31 cellular contexts compared by ENCODE assay signal in genomic region chr17:57431415-57431814, GRCh38.
"Had no signal": no experiment of that assay in that cellular context is flagged by ENCODE, and none has a peak within 500 bp of the region (broad histone marks: within the 10 kb centered on the region; RNA-seq: fewer than 3 reads in every experiment).

No MANE protein-coding gene starts in this region.

- ATAC-seq: activated CD8-positive, alpha-beta T cell treated with anti-CD3 and anti-CD28 coated beads for 36 hours; body of pancreas; left colon; stimulated activated effector memory CD8-positive, alpha-beta T cell treated with anti-CD3 and anti-CD28 coated beads, Interleukin-12 subunit alpha, Interleukin-12 subunit beta, amount 100 ng/mL, for 72 hours had no signal

- H3K4me3 Mint-ChIP-seq: activated CD4-positive, alpha-beta T cell treated with anti-CD3 and anti-CD28 coated beads, Interleukin-2, amount 10 ng/mL, durations not matched to agents 7 days and 5 days; activated CD8-positive, alpha-beta T cell treated with anti-CD3 and anti-CD28 coated beads for 36 hours; activated naive CD8-positive, alpha-beta T cell; naive B cell; neural crest cell; stimulated activated effector memory CD8-positive, alpha-beta T cell treated with anti-CD3 and anti-CD28 coated beads, Interleukin-12 subunit alpha, Interleukin-12 subunit beta, amount 100 ng/mL, for 72 hours had no signal

- H3K27ac ChIP-seq: body of pancreas, colonic mucosa, dorsolateral prefrontal cortex, parathyroid adenoma, psoas muscle, sigmoid colon, transverse colon, uterus had no signal

- H3K36me3 ChIP-seq: cardiac muscle cell, colonic mucosa, sigmoid colon, transverse colon, uterus had no signal

- H3K9ac ChIP-seq: parathyroid adenoma had no signal

- H3K9me3 ChIP-seq: body of pancreas, colonic mucosa, psoas muscle, sigmoid colon, transverse colon, uterus had no signal

- H3K27ac Mint-ChIP-seq: activated CD4-positive, alpha-beta T cell treated with anti-CD3 and anti-CD28 coated beads, Interleukin-2, amount 10 ng/mL, durations not matched to agents 7 days and 5 days; activated CD8-positive, alpha-beta T cell treated with anti-CD3 and anti-CD28 coated beads for 36 hours; activated naive CD8-positive, alpha-beta T cell; stimulated activated effector memory CD8-positive, alpha-beta T cell treated with anti-CD3 and anti-CD28 coated beads, Interleukin-12 subunit alpha, Interleukin-12 subunit beta, amount 100 ng/mL, for 72 hours had no signal

- H3K36me3 Mint-ChIP-seq: stimulated activated effector memory CD8-positive, alpha-beta T cell treated with anti-CD3 and anti-CD28 coated beads, Interleukin-12 subunit alpha, Interleukin-12 subunit beta, amount 100 ng/mL, for 72 hours had no signal

- H3K9me3 Mint-ChIP-seq: activated CD4-positive, alpha-beta T cell treated with anti-CD3 and anti-CD28 coated beads, Interleukin-2, amount 10 ng/mL, durations not matched to agents 7 days and 5 days; activated CD8-positive, alpha-beta T cell treated with anti-CD3 and anti-CD28 coated beads for 36 hours; neural crest cell; stimulated activated effector memory CD8-positive, alpha-beta T cell treated with anti-CD3 and anti-CD28 coated beads, Interleukin-12 subunit alpha, Interleukin-12 subunit beta, amount 100 ng/mL, for 72 hours had no signal

- H3K27me3 Mint-ChIP-seq: activated CD4-positive, alpha-beta T cell treated with anti-CD3 and anti-CD28 coated beads, Interleukin-2, amount 10 ng/mL, durations not matched to agents 7 days and 5 days; activated CD8-positive, alpha-beta T cell treated with anti-CD3 and anti-CD28 coated beads for 36 hours; activated naive CD8-positive, alpha-beta T cell; naive B cell had no signal

- H3K4me3 ChIP-seq: body of pancreas, cardiac muscle cell, colonic mucosa, dorsolateral prefrontal cortex, psoas muscle, sigmoid colon, transverse colon, uterus had no signal

- H2AFZ ChIP-seq: parathyroid adenoma had no signal

- H3K27me3 ChIP-seq: body of pancreas, cardiac muscle cell, colonic mucosa, dorsolateral prefrontal cortex, sigmoid colon, transverse colon, uterus had no signal

- H3K4me1 ChIP-seq: body of pancreas, colonic mucosa, sigmoid colon, uterus had no signal

- DNase-seq: activated CD4-positive, alpha-beta T cell treated with anti-CD3 and anti-CD28 coated beads, Interleukin-2, amount 10 ng/mL, durations not matched to agents 7 days and 5 days; activated CD4-positive, CD25-positive, alpha-beta regulatory T cell treated with anti-CD3 and anti-CD28 coated beads, Interleukin-2, amount 50 U/mL, for 72 hours; activated CD8-positive, alpha-beta T cell treated with anti-CD3 and anti-CD28 coated beads for 36 hours; activated effector memory CD4-positive, alpha-beta T cell treated with Interleukin-2 at 50 U/mL for 16 hours; activated naive CD4-positive, alpha-beta T cell treated with Interleukin-2 at 50 U/mL for 16 hours; activated T-cell treated with anti-CD3 and anti-CD28 coated beads, Interleukin-2, amount 50 U/mL, for 48 hours; aorta; body of pancreas; cerebellar nuclear complex; colonic mucosa; dorsolateral prefrontal cortex; effector memory CD4-positive, alpha-beta T cell; erythroblast; head of caudate nucleus; hippocampal formation; left colon; mammary epithelial cell; naive B cell; occipital lobe; psoas muscle; sigmoid colon; small intestine; stimulated activated CD4-positive, alpha-beta T cell treated with anti-CD3 and anti-CD28 coated beads, Interleukin-4, amount 100 ng/mL, for 24 hours; T-helper 2 cell; transverse colon; uterus had no signal
